Comparison of ENCODE assay signal across 14 cellular contexts in the genomic region with DNA sequence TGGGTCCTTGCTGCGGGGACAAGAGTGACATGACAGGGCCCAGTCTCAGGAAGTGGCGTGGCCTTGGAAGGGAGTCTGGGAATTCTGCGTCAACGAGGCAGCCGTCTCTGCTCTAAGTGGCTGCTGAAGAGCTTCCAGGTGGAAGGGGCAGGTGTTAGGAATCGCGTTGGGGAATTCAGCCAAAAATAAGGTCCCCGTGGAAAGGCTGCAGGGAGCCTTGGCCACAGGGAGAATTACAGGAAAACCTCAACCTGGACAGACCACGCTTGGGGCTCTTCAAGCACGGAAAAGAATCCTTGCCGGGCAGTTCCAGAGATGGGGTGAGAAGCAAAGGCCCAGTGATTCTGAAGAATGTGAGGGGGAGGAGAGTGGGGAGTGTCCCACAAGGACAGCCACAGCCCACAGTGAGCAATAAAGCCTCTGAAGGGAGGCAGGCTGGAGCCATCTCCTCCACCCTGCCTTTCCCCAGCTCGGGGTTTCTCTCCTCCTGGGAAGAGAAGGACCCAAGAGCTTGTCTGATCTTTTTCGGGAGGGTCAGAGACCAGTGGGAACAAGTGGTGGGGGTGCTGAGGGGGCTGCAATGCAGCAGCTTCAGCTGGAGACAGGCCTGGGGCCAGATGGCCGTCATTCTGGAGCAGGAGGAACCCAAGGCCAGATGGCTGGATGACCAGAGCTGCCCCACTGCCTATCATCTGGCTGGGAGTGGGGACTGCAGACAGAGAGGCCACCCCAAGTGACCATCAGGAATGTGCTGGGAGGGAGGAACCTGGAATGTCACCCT.
DNase-seq lines count a peak whose midpoint lies in the region; ATAC-seq and TF ChIP-seq lines count a peak whose summit lies in the region.
"Had no signal": no experiment of that assay in that cellular context is flagged by ENCODE, and none has a peak within 500 bp of the region (broad histone marks: within the 10 kb centered on the region; RNA-seq: fewer than 3 reads in every experiment).

No MANE protein-coding gene starts in this region.

- peaks cover 8% of the 10 kb centered on the region for H3K27me3 Mint-ChIP-seq in nephron progenitor cell (ENCODE audit: low read depth, poor library complexity)

- peaks cover 36% of the 10 kb centered on the region for H3K4me1 Mint-ChIP-seq in nephron progenitor cell
- H3K4me1 Mint-ChIP-seq: naive thymus-derived CD4-positive, alpha-beta T cell had no signal

- DNase-seq in DMS53 (lab: John Stamatoyannopoulos, UW) (peak; percentile 80), NCI-H1105 treated with DMSO at 0.1 percent for 48 hours (lab: John Stamatoyannopoulos, UW) (peak; percentile 81), ecto neural progenitor cell (ENCODE audit: low spot score) (peak; percentile 20), nephron progenitor cell (peak; percentile 40), NCI-H1694 treated with DMSO at 0.1 percent for 48 hours (lab: John Stamatoyannopoulos, UW) (no peak), AML-193 (lab: John Stamatoyannopoulos, UW) (no peak), caudate nucleus (lab: John Stamatoyannopoulos, UW) (no peak)
- DNase-seq: activated CD4-positive, CD25-positive, alpha-beta regulatory T cell; activated T-cell treated with anti-CD3 and anti-CD28 coated beads, Interleukin-2, amount 50 U/mL, for 4 hours; amygdala; foreskin fibroblast; MV-4-11; naive thymus-derived CD4-positive, alpha-beta T cell had no signal

- no peak overlapping the region for H3K27ac ChIP-seq in caudate nucleus (ENCODE audit: low read depth, low read length)

- no peak for TF ChIP-seq CTCF in nephron progenitor cell (IDR thresholded peaks at IDR 0.05)

- H3K27ac Mint-ChIP-seq in nephron progenitor cell: peak overlapping the region; percentile 88

- no peak for ATAC-seq in GM19397 (IDR thresholded peaks at IDR 0.05; ENCODE audit: unreplicated experiment)
- ATAC-seq: activated T-cell treated with anti-CD3 and anti-CD28 coated beads, Interleukin-2, amount 50 U/mL, for 4 hours; naive thymus-derived CD4-positive, alpha-beta T cell had no signal

- H3K36me3 Mint-ChIP-seq in nephron progenitor cell (ENCODE audit: low read depth): no peaks in the 10 kb centered on the region
- H3K36me3 Mint-ChIP-seq: naive thymus-derived CD4-positive, alpha-beta T cell had no signal

- no peaks in the 10 kb centered on the region for H3K9me3 Mint-ChIP-seq in nephron progenitor cell
- H3K9me3 Mint-ChIP-seq: activated T-cell treated with anti-CD3 and anti-CD28 coated beads, Interleukin-2, amount 50 U/mL, for 4 hours; naive thymus-derived CD4-positive, alpha-beta T cell had no signal

- no peak overlapping the region for H3K4me3 Mint-ChIP-seq in nephron progenitor cell
- H3K4me3 Mint-ChIP-seq: activated T-cell treated with anti-CD3 and anti-CD28 coated beads, Interleukin-2, amount 50 U/mL, for 4 hours; naive thymus-derived CD4-positive, alpha-beta T cell had no signal

Comparison
In these comparisons a context has a peak if more than half of its experiments do, and no peak if none do; other contexts are left out.
1. DNase-seq: peak in DMS53 (single experiment), NCI-H1105 treated with DMSO at 0.1 percent for 48 hours (single experiment), ecto neural progenitor cell (single experiment) and nephron progenitor cell (single experiment); none in NCI-H1694 treated with DMSO at 0.1 percent for 48 hours (single experiment), AML-193 (0 of 2) and caudate nucleus (0 of 61).